Comparison of ENCODE assay signal across 25 cellular contexts in genomic region chrX:53323196-53323595, GRCh38.
"Had no signal": no experiment of that assay in that cellular context is flagged by ENCODE, and none has a peak within 500 bp of the region (broad histone marks: within the 10 kb centered on the region; RNA-seq: fewer than 3 reads in every experiment).

No MANE protein-coding gene starts in this region.

- H3K36me3 ChIP-seq: gastroesophageal sphincter, heart left ventricle, lower lobe of right lung, neutrophil, pancreas, prostate gland, right atrium auricular region, sigmoid colon, stomach, thyroid gland had no signal

- H3K4me3 Mint-ChIP-seq: effector memory CD8-positive, alpha-beta T cell; neural crest cell; stimulated activated effector memory CD8-positive, alpha-beta T cell treated with anti-CD3 and anti-CD28 coated beads, Interleukin-12 subunit alpha, Interleukin-12 subunit beta, amount 100 ng/mL, for 72 hours had no signal

- H3K4me3 ChIP-seq: coronary artery, gastroesophageal sphincter, heart left ventricle, lower lobe of right lung, pancreas, prostate gland, right atrium auricular region, sigmoid colon, stomach, thyroid gland had no signal

- DNase-seq: dermis blood vessel endothelial cell; effector memory CD8-positive, alpha-beta T cell; foreskin keratinocyte; heart left ventricle; hypothalamus; left ventricle myocardium superior; lower lobe of right lung; natural killer cell; pancreas; sigmoid colon; stimulated activated CD4-positive, alpha-beta T cell treated with anti-CD3 and anti-CD28 coated beads, Interleukin-2, amount 100 ng/mL, for 24 hours; stimulated activated CD4-positive, alpha-beta T cell treated with anti-CD3 and anti-CD28 coated beads, Interleukin-4, amount 100 ng/mL, for 24 hours; stimulated activated naive CD4-positive, alpha-beta T cell treated with Interleukin-2 at 50 U/mL for 16 hours; stomach; thyroid gland had no signal

- H3K36me3 Mint-ChIP-seq: natural killer cell; stimulated activated effector memory CD8-positive, alpha-beta T cell treated with anti-CD3 and anti-CD28 coated beads, Interleukin-12 subunit alpha, Interleukin-12 subunit beta, amount 100 ng/mL, for 72 hours; type B pancreatic cell had no signal

- H3K27me3 ChIP-seq: gastroesophageal sphincter, thyroid gland had no signal

- H3K9me3 Mint-ChIP-seq: effector memory CD8-positive, alpha-beta T cell; natural killer cell; stimulated activated effector memory CD8-positive, alpha-beta T cell treated with anti-CD3 and anti-CD28 coated beads, Interleukin-12 subunit alpha, Interleukin-12 subunit beta, amount 100 ng/mL, for 72 hours; type B pancreatic cell had no signal

- H3K27ac Mint-ChIP-seq: effector memory CD8-positive, alpha-beta T cell; natural killer cell; stimulated activated effector memory CD8-positive, alpha-beta T cell treated with anti-CD3 and anti-CD28 coated beads, Interleukin-12 subunit alpha, Interleukin-12 subunit beta, amount 100 ng/mL, for 72 hours had no signal

- H3K4me1 ChIP-seq: foreskin keratinocyte, lower lobe of right lung, pancreas, prostate gland had no signal

- H3K9me3 ChIP-seq: gastroesophageal sphincter, heart left ventricle, lower lobe of right lung, neutrophil, pancreas, prostate gland, right atrium auricular region, sigmoid colon, stomach, thyroid gland had no signal

- ATAC-seq: effector memory CD8-positive, alpha-beta T cell; foreskin keratinocyte; gastroesophageal sphincter; heart left ventricle; left ventricle myocardium superior; lower lobe of right lung; natural killer cell; pancreas; stimulated activated effector memory CD8-positive, alpha-beta T cell treated with anti-CD3 and anti-CD28 coated beads, Interleukin-12 subunit alpha, Interleukin-12 subunit beta, amount 100 ng/mL, for 72 hours had no signal

- H3K27ac ChIP-seq: coronary artery, foreskin keratinocyte, gastroesophageal sphincter, heart left ventricle, lower lobe of right lung, neutrophil, pancreas, prostate gland, right atrium auricular region, sigmoid colon, stomach, thyroid gland had no signal

- FAIRE-seq: endometrium, keratinocyte, pancreas had no signal
